8 cellular contexts compared by ENCODE assay signal in the genomic region with DNA sequence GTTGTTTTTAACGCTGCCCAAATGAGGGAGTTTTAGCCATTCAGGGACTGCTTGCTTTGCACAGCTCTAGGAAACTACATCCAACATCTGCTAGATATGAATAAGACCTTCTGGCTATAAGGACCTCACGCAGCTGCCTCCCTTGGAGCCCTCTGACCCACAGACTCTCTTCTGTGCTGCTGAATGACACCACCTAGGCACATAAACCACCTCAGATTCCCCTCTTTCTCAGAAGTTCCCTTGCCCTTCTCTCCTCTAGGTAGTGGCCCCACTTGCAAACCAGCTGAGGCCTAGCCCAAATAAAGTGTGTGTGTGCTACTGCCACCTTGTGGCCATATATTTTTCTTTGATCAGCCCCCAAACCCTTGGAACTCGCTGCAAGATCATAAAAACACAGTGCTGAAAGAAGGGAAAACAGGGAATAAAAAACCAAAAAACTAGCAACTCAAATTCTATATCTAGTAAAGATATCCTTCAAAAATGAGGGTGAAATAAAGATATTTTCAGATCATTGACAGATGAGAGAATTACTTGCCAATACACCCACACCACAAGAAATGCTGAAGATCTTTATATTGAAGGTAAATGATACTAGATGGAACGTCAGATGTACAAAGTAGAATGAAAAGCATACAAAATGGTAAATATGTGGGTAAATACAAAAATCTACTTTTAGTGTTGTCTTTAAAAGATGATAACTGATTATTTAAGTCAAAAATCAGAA.
A peak's percentile ranks its signal among the peaks of the same experiment; 100 is the strongest.
DNase-seq lines count a peak whose midpoint lies in the region; ATAC-seq and TF ChIP-seq lines count a peak whose summit lies in the region.

No MANE protein-coding gene starts in this region.

- H3K27ac ChIP-seq in Karpas-422 (ENCODE audit: low read length), result no peak overlapping the region
- H3K27ac ChIP-seq in VCaP, result no peak overlapping the region
- H3K27ac ChIP-seq in colonic mucosa, result no peak overlapping the region

- H3K27me3 ChIP-seq in Karpas-422 (ENCODE audit: low read length) (no peaks in the 10 kb centered on the region), colonic mucosa (no peaks in the 10 kb centered on the region)

- H3K4me3 ChIP-seq in Karpas-422 (ENCODE audit: low read length), result no peak overlapping the region
- H3K4me3 ChIP-seq in colonic mucosa, result no peak overlapping the region

- intact Hi-C loops in colonic mucosa (cut with DNase I), result no loop called here

- no peaks in the 10 kb centered on the region for H3K9me2 ChIP-seq in Karpas-422 (replicated peaks; ENCODE audit: insufficient read depth, low read length)

- no peaks in the 10 kb centered on the region for H3K36me3 ChIP-seq in Karpas-422 (ENCODE audit: insufficient read depth, low read length)
- no peaks in the 10 kb centered on the region for H3K36me3 ChIP-seq in colonic mucosa

- ATAC-seq in GM21825 (IDR thresholded peaks at IDR 0.05; ENCODE audit: unreplicated experiment), result peak; percentile 93

- no peak overlapping the region for H3K4me2 ChIP-seq in Karpas-422 (ENCODE audit: low read depth, low read length, poor library complexity, severe bottlenecking)

- H3K9me3 ChIP-seq in Karpas-422 (ENCODE audit: low read length) (no peaks in the 10 kb centered on the region), colonic mucosa (no peaks in the 10 kb centered on the region)

- no peaks in the 10 kb centered on the region for H3K4me1 ChIP-seq in Karpas-422 (ENCODE audit: low read length)
- H3K4me1 ChIP-seq in colonic mucosa, result no peaks in the 10 kb centered on the region

- H2AFZ ChIP-seq in Karpas-422 (ENCODE audit: low read length), result no peak overlapping the region

- H3K9ac ChIP-seq in Karpas-422 (ENCODE audit: low read length) (no peak overlapping the region), colonic mucosa (ENCODE audit: low read depth in 2 of 2, low read length in 2 of 2) (no peak overlapping the region)

- TF ChIP-seq CTCF in VCaP (conservative IDR thresholded peaks at IDR 0.05) (peak; percentile 98), colonic mucosa (IDR thresholded peaks at IDR 0.05) (peak; percentile 64)

- H4K20me1 ChIP-seq in Karpas-422 (ENCODE audit: insufficient read depth, low read depth, low read length), result no peaks in the 10 kb centered on the region

- H3K79me2 ChIP-seq in Karpas-422 (ENCODE audit: low read length), result no peaks in the 10 kb centered on the region

- DNase-seq in NCI-H2227 (lab: John Stamatoyannopoulos, UW; ENCODE audit: unreplicated experiment) (peak; percentile 0), NCI-H2227 treated with DMSO at 0.1 percent for 48 hours (lab: John Stamatoyannopoulos, UW) (no peak), Karpas-422 (peak; percentile 77), colonic mucosa (peak; percentile 36), medulla oblongata (ENCODE audit: extremely low spot score) (peak; percentile 72), superior temporal gyrus (ENCODE audit: extremely low spot score) (peak; percentile 79)
